ENCODE assay signal across 28 cellular contexts in genomic region chr11:30109774-30110173, GRCh38.
"Had no signal": no experiment of that assay in that cellular context is flagged by ENCODE, and none has a peak within 500 bp of the region (broad histone marks: within the 10 kb centered on the region; RNA-seq: fewer than 3 reads in every experiment).

No MANE protein-coding gene starts in this region.

- H3K4me3 Mint-ChIP-seq: dendritic cell treated with granulocyte-macrophage colony-stimulating factor and Interleukin-4, amounts not matched to agents 40 ng/mL and 50 ng/mL, for 4 days; effector memory CD8-positive, alpha-beta T cell; endodermal cell had no signal

- H3K27me3 ChIP-seq: colonic mucosa, esophagus muscularis mucosa, esophagus squamous epithelium, foreskin keratinocyte, gastrocnemius medialis, gastroesophageal sphincter, heart left ventricle, heart right ventricle had no signal

- H3K27ac Mint-ChIP-seq: dendritic cell treated with granulocyte-macrophage colony-stimulating factor and Interleukin-4, amounts not matched to agents 40 ng/mL and 50 ng/mL, for 4 days; effector memory CD8-positive, alpha-beta T cell; endodermal cell had no signal

- H3K27me3 Mint-ChIP-seq: dendritic cell treated with granulocyte-macrophage colony-stimulating factor and Interleukin-4, amounts not matched to agents 40 ng/mL and 50 ng/mL, for 4 days; effector memory CD8-positive, alpha-beta T cell had no signal

- H3K9me3 Mint-ChIP-seq: dendritic cell treated with granulocyte-macrophage colony-stimulating factor and Interleukin-4, amounts not matched to agents 40 ng/mL and 50 ng/mL, for 4 days; endodermal cell had no signal

- H3K4me1 Mint-ChIP-seq: endodermal cell had no signal

- FAIRE-seq: colon, endometrium, endothelial cell of umbilical vein, frontal cortex had no signal

- H3K4me1 ChIP-seq: colonic mucosa, esophagus muscularis mucosa, esophagus squamous epithelium, foreskin keratinocyte, gastrocnemius medialis, gastroesophageal sphincter, heart left ventricle had no signal

- H3K27ac ChIP-seq: colonic mucosa, coronary artery, dorsolateral prefrontal cortex, epithelial cell of prostate, esophagus muscularis mucosa, esophagus squamous epithelium, foreskin keratinocyte, gastrocnemius medialis, gastroesophageal sphincter, heart left ventricle, heart right ventricle had no signal

- H3K9me3 ChIP-seq: colonic mucosa, esophagus muscularis mucosa, esophagus squamous epithelium, gastrocnemius medialis, gastroesophageal sphincter, heart left ventricle, heart right ventricle had no signal

- H3K36me3 ChIP-seq: colonic mucosa, esophagus muscularis mucosa, esophagus squamous epithelium, gastrocnemius medialis, gastroesophageal sphincter, heart left ventricle, heart right ventricle had no signal

- DNase-seq: colonic mucosa; cortex of kidney; dermis blood vessel endothelial cell; dorsolateral prefrontal cortex; effector CD4-positive, alpha-beta T cell; effector CD8-positive, alpha-beta T cell; effector memory CD4-positive, alpha-beta T cell; effector memory CD8-positive, alpha-beta T cell; endodermal cell; erythroblast; esophagus squamous epithelium; foreskin fibroblast; foreskin keratinocyte; foreskin melanocyte; gastrocnemius medialis; glutamatergic neuron; heart left ventricle; heart right ventricle had no signal

- H3K4me3 ChIP-seq: colonic mucosa, coronary artery, dorsolateral prefrontal cortex, esophagus muscularis mucosa, esophagus squamous epithelium, gastrocnemius medialis, gastroesophageal sphincter, heart left ventricle, heart right ventricle had no signal

- ATAC-seq: effector memory CD8-positive, alpha-beta T cell; esophagus mucosa; foreskin keratinocyte; gastrocnemius medialis; gastroesophageal sphincter; heart left ventricle; heart right ventricle had no signal
